Comparison of ENCODE assay signal across 12 cellular contexts in the genomic region with DNA sequence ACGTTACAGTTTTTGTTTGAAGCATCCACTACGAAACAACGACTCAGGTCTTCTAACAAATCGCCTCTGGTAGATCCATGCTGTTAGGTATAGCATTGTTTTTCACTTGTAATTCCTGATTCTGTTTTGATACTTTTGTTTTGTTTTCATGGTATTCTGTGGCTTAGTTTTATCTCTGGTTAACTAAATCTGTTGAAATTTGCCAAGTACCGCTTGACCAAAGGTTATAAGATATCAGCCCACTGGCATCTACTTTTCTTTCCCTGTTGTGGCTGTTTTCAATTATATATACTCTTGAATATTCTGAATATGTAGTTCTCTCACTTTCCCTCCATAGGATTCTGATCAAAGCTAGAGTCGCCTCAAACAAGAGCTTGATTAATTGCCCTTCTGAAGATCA.
DNase-seq lines count a peak whose midpoint lies in the region; ATAC-seq, FAIRE-seq and TF ChIP-seq lines count a peak whose summit lies in the region.
"Had no signal": no experiment of that assay in that cellular context is flagged by ENCODE, and none has a peak within 500 bp of the region (broad histone marks: within the 10 kb centered on the region; RNA-seq: fewer than 3 reads in every experiment).

No MANE protein-coding gene starts in this region.

- H3K4me1 Mint-ChIP-seq in activated T-cell treated with anti-CD3 and anti-CD28 coated beads, Interleukin-2, amount 50 U/mL, for 24 hours (ENCODE audit: low read depth): peaks cover 22% of the 10 kb centered on the region
- peaks cover 55% of the 10 kb centered on the region for H3K4me1 Mint-ChIP-seq in nephron

- TF ChIP-seq POLR2A in endothelial cell of umbilical vein (IDR thresholded peaks at IDR 0.05; ENCODE audit: low read depth, low read length) (no peak), body of pancreas (IDR thresholded peaks at IDR 0.05) (no peak)

- no peaks in the 10 kb centered on the region for H3K9me1 ChIP-seq in endothelial cell of umbilical vein (replicated peaks; ENCODE audit: control insufficient read depth, extremely low read depth, insufficient read depth, low read length)

- TF ChIP-seq CTCF in endothelial cell of umbilical vein (IDR thresholded peaks at IDR 0.05; ENCODE audit: extremely low read depth in 1 of 2, insufficient read depth in 1 of 2, low read depth in 1 of 2, low read length in 2 of 2) (no peak), nephron (IDR thresholded peaks at IDR 0.05; ENCODE audit: unreplicated experiment in 3 of 3) (no peak), tibial artery (IDR thresholded peaks at IDR 0.05) (no peak), body of pancreas (IDR thresholded peaks at IDR 0.05) (no peak)

- H3K4me3 Mint-ChIP-seq in activated T-cell treated with anti-CD3 and anti-CD28 coated beads, Interleukin-2, amount 50 U/mL, for 24 hours: no peak overlapping the region
- peak overlapping the region; percentile 95 to 96 (median 96) for H3K4me3 Mint-ChIP-seq in nephron

- H3K4me3 ChIP-seq in endothelial cell of umbilical vein (replicated peaks in 1 of 3; ENCODE audit: insufficient read depth in 1 of 3, low read depth in 1 of 3, low read length in 3 of 3): no peak overlapping the region
- H3K4me3 ChIP-seq in tibial artery: peak overlapping the region; percentile 64 to 70
- no peak overlapping the region for H3K4me3 ChIP-seq in body of pancreas

- BruUV-seq in endothelial cell of umbilical vein (replicated peaks; lab: Mats Ljungman, UMichigan): no TSS peak

- H3K36me3 ChIP-seq in endothelial cell of umbilical vein (ENCODE audit: control insufficient read depth in 2 of 2, extremely low read depth in 1 of 2, insufficient read depth in 2 of 2, low read length in 2 of 2) (no peaks in the 10 kb centered on the region), tibial artery (no peaks in the 10 kb centered on the region), body of pancreas (replicated peaks in 1 of 2; ENCODE audit: insufficient read depth in 1 of 2, low read depth in 2 of 2) (no peaks in the 10 kb centered on the region)

- peak overlapping the region; percentile 77 for H2AFZ ChIP-seq in endothelial cell of umbilical vein (ENCODE audit: low read depth, low read length)

- peak; percentile 53 for FAIRE-seq in endothelial cell of umbilical vein (lab: Jason Lieb, UNC)

- H3K4me1 ChIP-seq in endothelial cell of umbilical vein (ENCODE audit: control insufficient read depth, extremely low read depth, insufficient read depth, low read length) (peaks cover 52% of the 10 kb centered on the region), tibial artery (peaks cover 0 to 14% (median 0%) of the 10 kb centered on the region in 4 donors), body of pancreas (peaks cover 5% of the 10 kb centered on the region)

- dilution Hi-C loops in endothelial cell of umbilical vein (cut with MboI; ENCODE audit: extremely low pct_ligation_motif_present, low sequenced_read_pairs): no loop called here

- DNase-seq in activated T-cell treated with anti-CD3 and anti-CD28 coated beads, Interleukin-2, amount 50 U/mL, for 24 hours: no peak
- DNase-seq in activated T-cell treated with anti-CD3 and anti-CD28 coated beads for 4 hours (no peak), endothelial cell of umbilical vein (ENCODE audit: low read depth, low spot score) (no peak), tibial artery (no peak), body of pancreas (no peak), NCI-H69 (lab: John Stamatoyannopoulos, UW) (no peak)
- DNase-seq: activated effector memory CD4-positive, alpha-beta T cell treated with Interleukin-2 at 50 U/mL for 16 hours; DND-41; NCI-H1417 treated with DMSO at 0.1 percent for 48 hours; stimulated activated CD4-positive, alpha-beta T cell treated with anti-CD3 and anti-CD28 coated beads, Interleukin-1b, Interleukin-23, amount 100 ng/mL, for 48 hours had no signal

- H3K27me3 ChIP-seq in endothelial cell of umbilical vein (ENCODE audit: control insufficient read depth in 2 of 2, insufficient read depth in 2 of 2, low read length in 2 of 2) (no peaks in the 10 kb centered on the region), tibial artery (no peaks in the 10 kb centered on the region), body of pancreas (no peaks in the 10 kb centered on the region)

- intact Hi-C loops in endothelial cell of umbilical vein (cut with micrococcal nuclease) (loop anchor here (2.0 to 10.0 kb wide), 3 partner anchors 105 to 759 kb away; no protein-coding TSS in a partner anchor), tibial artery (cut with DNase I; ENCODE audit: low total_unique reads) (no loop called here), body of pancreas (cut with DNase I) (no loop called here)

- H3K27me3 Mint-ChIP-seq in activated T-cell treated with anti-CD3 and anti-CD28 coated beads, Interleukin-2, amount 50 U/mL, for 24 hours: no peaks in the 10 kb centered on the region
- peaks cover 6% of the 10 kb centered on the region for H3K27me3 Mint-ChIP-seq in nephron (ENCODE audit: low read depth)

- H3K27ac ChIP-seq in endothelial cell of umbilical vein (ENCODE audit: insufficient read depth, low read depth, low read length) (peak overlapping the region; percentile 87), tibial artery (peak overlapping the region; percentile 82 to 88), body of pancreas (peak overlapping the region in 2 of 4 donors; percentile 29 to 34)

- H3K4me2 ChIP-seq in endothelial cell of umbilical vein (ENCODE audit: insufficient read depth, low read length): peak overlapping the region; percentile 99

- 59 to 62% methylated on average over 6 of the region's 6 CpGs for WGBS in body of pancreas, 2 donors

- no peaks in the 10 kb centered on the region for H3K36me3 Mint-ChIP-seq in activated T-cell treated with anti-CD3 and anti-CD28 coated beads, Interleukin-2, amount 50 U/mL, for 24 hours (ENCODE audit: low read depth)
- H3K36me3 Mint-ChIP-seq in nephron (ENCODE audit: low read depth): peaks cover 37% of the 10 kb centered on the region

- H3K27ac Mint-ChIP-seq in activated T-cell treated with anti-CD3 and anti-CD28 coated beads, Interleukin-2, amount 50 U/mL, for 24 hours: peak overlapping the region; percentile 38
- H3K27ac Mint-ChIP-seq in nephron: peak overlapping the region; percentile 99 to 100 (median 99)

- no peak for ATAC-seq in body of pancreas
- no peak for ATAC-seq in GM21423 (IDR thresholded peaks at IDR 0.05; ENCODE audit: unreplicated experiment)

- CTCF ChIA-PET in endothelial cell of umbilical vein (lab: Charles Lee): interaction anchor here (1.0 to 2.9 kb wide), 5 partner anchors 9 to 254 kb away, joined by 4 to 11 read pairs (median 6); no protein-coding TSS in a partner anchor

- H3K9me3 Mint-ChIP-seq in activated T-cell treated with anti-CD3 and anti-CD28 coated beads, Interleukin-2, amount 50 U/mL, for 24 hours: no peaks in the 10 kb centered on the region
- H3K9me3 Mint-ChIP-seq in nephron: no peaks in the 10 kb centered on the region

- H3K9ac ChIP-seq in endothelial cell of umbilical vein (replicated peaks; ENCODE audit: extremely low read depth, insufficient read depth, low read length): peak overlapping the region; percentile 95

- H3K9me3 ChIP-seq in endothelial cell of umbilical vein (replicated peaks; ENCODE audit: control insufficient read depth, insufficient read depth, low read length) (no peaks in the 10 kb centered on the region), tibial artery (no peaks in the 10 kb centered on the region), body of pancreas (no peaks in the 10 kb centered on the region)

- peaks cover 7% of the 10 kb centered on the region for H3K79me2 ChIP-seq in endothelial cell of umbilical vein (ENCODE audit: control insufficient read depth, insufficient read depth, low read length)

- no peaks in the 10 kb centered on the region for H4K20me1 ChIP-seq in endothelial cell of umbilical vein (replicated peaks; ENCODE audit: control insufficient read depth, extremely low read depth, insufficient read depth, low read length)

- POLR2A ChIA-PET in endothelial cell of umbilical vein (lab: Charles Lee): no interaction called here

TF ChIP-seq in endothelial cell of umbilical vein, 7 proteins besides CTCF, POLR2A, EP300 and RAD21:
- TF ChIP-seq, protein P1, sequence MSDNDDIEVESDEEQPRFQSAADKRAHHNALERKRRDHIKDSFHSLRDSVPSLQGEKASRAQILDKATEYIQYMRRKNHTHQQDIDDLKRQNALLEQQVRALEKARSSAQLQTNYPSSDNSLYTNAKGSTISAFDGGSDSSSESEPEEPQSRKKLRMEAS (IDR thresholded peaks at IDR 0.05; ENCODE audit: insufficient read depth, insufficient read length): no peak
- TF ChIP-seq GATA2 (IDR thresholded peaks at IDR 0.05; ENCODE audit: insufficient read depth, insufficient read length, low read depth, low read length): no peak
- no peak for TF ChIP-seq MYC (IDR thresholded peaks at IDR 0.05; ENCODE audit: low read depth, low read length)
- TF ChIP-seq EZH2 (IDR thresholded peaks at IDR 0.05; ENCODE audit: borderline replicate concordance, low read depth, low read length, severe bottlenecking): no peak
- no peak for TF ChIP-seq JUN (IDR thresholded peaks at IDR 0.05; ENCODE audit: borderline replicate concordance, insufficient read depth, insufficient read length, low read depth)
- TF ChIP-seq POLR2AphosphoS5 (IDR thresholded peaks at IDR 0.05; ENCODE audit: insufficient read depth, low read depth, low read length): no peak
- TF ChIP-seq FOS (IDR thresholded peaks at IDR 0.05; ENCODE audit: borderline replicate concordance, insufficient read depth, low read length): no peak

Comparison
In these comparisons a context has a peak if more than half of its experiments do, and no peak if none do; other contexts are left out.
1. H3K4me3 ChIP-seq: peak in tibial artery (2 of 2); none in endothelial cell of umbilical vein (0 of 3) and body of pancreas (0 of 2).